16 cellular contexts compared by ENCODE assay signal in genomic region chr3:13071695-13072094, GRCh38. TPM values are rescaled to one million over a fixed set of nuclear protein-coding genes. Genes with fewer than 3 reads are reported as not detected.
DNase-seq lines count a peak whose midpoint lies in the region; ATAC-seq and TF ChIP-seq lines count a peak whose summit lies in the region.
"Had no signal": no experiment of that assay in that cellular context is flagged by ENCODE, and none has a peak within 500 bp of the region (broad histone marks: within the 10 kb centered on the region; RNA-seq: fewer than 3 reads in every experiment).

No MANE protein-coding gene starts in this region.

- H3K79me2 ChIP-seq in OCI-LY3 (ENCODE audit: low read length) = no peaks in the 10 kb centered on the region

- no peak for ATAC-seq in thoracic aorta (ENCODE audit: insufficient number of reproducible peaks, low FRiP score, low read depth)
- no peak for ATAC-seq in HG03108 (IDR thresholded peaks at IDR 0.05; ENCODE audit: unreplicated experiment)

- no peaks in the 10 kb centered on the region for H4K20me1 ChIP-seq in OCI-LY3 (ENCODE audit: insufficient read depth, low read length)

- H3K4me1 ChIP-seq in left ventricle myocardium inferior (peaks cover 26% of the 10 kb centered on the region), OCI-LY3 (ENCODE audit: low read length) (peaks cover 29% of the 10 kb centered on the region), thoracic aorta (ENCODE audit: control insufficient read depth in 1 of 2, low read depth in 2 of 2) (peaks cover 5 to 27% of the 10 kb centered on the region in 2 donors)

- H3K27me3 ChIP-seq in left ventricle myocardium inferior (ENCODE audit: low read depth) = peaks cover 30% of the 10 kb centered on the region
- peaks cover 40% of the 10 kb centered on the region for H3K27me3 ChIP-seq in OCI-LY3 (ENCODE audit: low read depth, low read length)
- H3K27me3 ChIP-seq in dorsolateral prefrontal cortex = no peaks in the 10 kb centered on the region
- H3K27me3 ChIP-seq in thoracic aorta (replicated peaks; ENCODE audit: insufficient read depth) = no peaks in the 10 kb centered on the region

- intact Hi-C loops in left ventricle myocardium inferior (cut with micrococcal nuclease) = no loop called here
- intact Hi-C loops in cardiac septum (cut with DNase I) = no loop called here
- intact Hi-C loops in dorsolateral prefrontal cortex (cut with DNase I) = loop anchor here (5.0 to 10.0 kb wide), 2 partner anchors 79 to 177 kb away; no protein-coding TSS in a partner anchor

- H3K9ac ChIP-seq in OCI-LY3 (ENCODE audit: low read length) = peak overlapping the region; percentile 37; the same call in 1 of the 2 replicates
- H3K9ac ChIP-seq: SK-N-SH had no signal

- peak overlapping the region; percentile 75 for H3K27ac ChIP-seq in left ventricle myocardium inferior (replicated peaks)
- no peak overlapping the region for H3K27ac ChIP-seq in OCI-LY3 (ENCODE audit: low read length)
- peak overlapping the region; percentile 35 to 97 (median 90) for H3K27ac ChIP-seq in dorsolateral prefrontal cortex
- no peak overlapping the region for H3K27ac ChIP-seq in thoracic aorta
- H3K27ac ChIP-seq: esophagus muscularis mucosa had no signal

- H3K36me3 ChIP-seq in left ventricle myocardium inferior (no peaks in the 10 kb centered on the region), OCI-LY3 (replicated peaks; ENCODE audit: low read depth, low read length) (no peaks in the 10 kb centered on the region), thoracic aorta (no peaks in the 10 kb centered on the region)
- H3K36me3 ChIP-seq: esophagus muscularis mucosa had no signal

- no peak for TF ChIP-seq CTCF in left ventricle myocardium inferior (IDR thresholded peaks at IDR 0.05; ENCODE audit: borderline replicate concordance)
- no peak for TF ChIP-seq CTCF in OCI-LY3 (IDR thresholded peaks at IDR 0.05; ENCODE audit: low read depth, low read length)
- no peak for TF ChIP-seq CTCF in dorsolateral prefrontal cortex (IDR thresholded peaks at IDR 0.05 in 54 of 56, conservative IDR thresholded peaks at IDR 0.05 in 2 of 56; ENCODE audit: low read depth in 1 of 56, partially characterized antibody in 56 of 56)
- no peak for TF ChIP-seq CTCF in thoracic aorta (IDR thresholded peaks at IDR 0.05)

- H3K4me3 ChIP-seq in left ventricle myocardium inferior = no peak overlapping the region
- peak overlapping the region; percentile 70 for H3K4me3 ChIP-seq in OCI-LY3 (ENCODE audit: low read length)
- peak overlapping the region; percentile 49 to 83 (median 67) for H3K4me3 ChIP-seq in dorsolateral prefrontal cortex
- peak overlapping the region; percentile 63 for H3K4me3 ChIP-seq in thoracic aorta
- H3K4me3 ChIP-seq: esophagus muscularis mucosa had no signal

- H3K4me2 ChIP-seq in OCI-LY3 (ENCODE audit: low read length) = peak overlapping the region; percentile 93

- H2AFZ ChIP-seq in OCI-LY3 (ENCODE audit: low read depth, low read length) = no peak overlapping the region; the same call in 1 of the 2 replicates

- DNase-seq in left ventricle myocardium inferior (no peak), cardiac septum (ENCODE audit: low spot score) (no peak), dorsolateral prefrontal cortex (no peak), thoracic aorta (ENCODE audit: low spot score) (no peak), HuH-7.5 (ENCODE audit: low spot score) (no peak), SIG-M5 (lab: John Stamatoyannopoulos, UW) (no peak)
- DNase-seq: activated naive CD4-positive, alpha-beta T cell; glutamatergic neuron; islet precursor cell; NCI-H1694 treated with DMSO at 0.1 percent for 48 hours; NCI-H446 treated with DMSO at 0.1 percent for 48 hours; stimulated activated CD4-positive, alpha-beta T cell treated with anti-CD3 and anti-CD28 coated beads, Interleukin-4, amount 100 ng/mL, for 4 hours had no signal

- H3K9me3 ChIP-seq in left ventricle myocardium inferior (replicated peaks) (no peaks in the 10 kb centered on the region), OCI-LY3 (ENCODE audit: insufficient read depth, low read length) (no peaks in the 10 kb centered on the region), thoracic aorta (no peaks in the 10 kb centered on the region)
- H3K9me3 ChIP-seq: esophagus muscularis mucosa, SK-N-SH had no signal

RNA-seq across cellular contexts. Expression of gene IQSEC1, which starts 1.5 kb away (rescaled TPM):
- total RNA-seq in left ventricle myocardium inferior = 78.6 TPM
- 59.7 TPM for total RNA-seq in cardiac septum
- total RNA-seq in dorsolateral prefrontal cortex = 100 to 1,000 TPM; 128 to 330 (median 245) TPM
- 100 to 1,000 TPM in 1 of 2 donors, 10 to 100 TPM in 1; 93.6 to 121 TPM for total RNA-seq in thoracic aorta

Comparison
In these comparisons a context has a peak if more than half of its experiments do, and no peak if none do; other contexts are left out.
1. H3K27ac ChIP-seq: peak in left ventricle myocardium inferior (single experiment) and dorsolateral prefrontal cortex (59 of 59); none in OCI-LY3 (single experiment) and thoracic aorta (0 of 2).
2. intact Hi-C loops: an anchor here in dorsolateral prefrontal cortex (5.0 to 10.0 kb wide); none called in left ventricle myocardium inferior and cardiac septum.